Comparison of ENCODE assay signal across 16 cellular contexts in genomic region chr6:170136541-170137175, GRCh38.
DNase-seq lines count a peak whose midpoint lies in the region; ATAC-seq, FAIRE-seq and TF ChIP-seq lines count a peak whose summit lies in the region.
"Had no signal": no experiment of that assay in that cellular context is flagged by ENCODE, and none has a peak within 500 bp of the region (broad histone marks: within the 10 kb centered on the region; RNA-seq: fewer than 3 reads in every experiment).

No MANE protein-coding gene starts in this region.

- H3K4me3 ChIP-seq in esophagus squamous epithelium (peak overlapping the region in 1 of 4 donors; percentile 3), parathyroid adenoma (ENCODE audit: low read depth, low read length) (no peak overlapping the region), upper lobe of right lung (no peak overlapping the region)

- H3K27me3 Mint-ChIP-seq in activated naive CD8-positive, alpha-beta T cell treated with anti-CD3 and anti-CD28 coated beads, Interleukin-2, amount 10 ng/mL, durations not matched to agents 7 days and 5 days = no peaks in the 10 kb centered on the region
- no peaks in the 10 kb centered on the region for H3K27me3 Mint-ChIP-seq in activated naive CD8-positive, alpha-beta T cell treated with anti-CD3 and anti-CD28 coated beads for 36 hours

- peaks cover 5% of the 10 kb centered on the region for H3K9me3 Mint-ChIP-seq in activated naive CD8-positive, alpha-beta T cell treated with anti-CD3 and anti-CD28 coated beads, Interleukin-2, amount 10 ng/mL, durations not matched to agents 7 days and 5 days
- H3K9me3 Mint-ChIP-seq in activated naive CD8-positive, alpha-beta T cell treated with anti-CD3 and anti-CD28 coated beads for 36 hours = no peaks in the 10 kb centered on the region

- 99 to 100% methylated on average over 1 to 17 of the region's 69 CpGs for WGBS in esophagus squamous epithelium, 2 donors

- intact Hi-C loops in esophagus squamous epithelium (cut with DNase I) (no loop called here), upper lobe of right lung (cut with DNase I) (no loop called here)

- H3K4me1 ChIP-seq in esophagus squamous epithelium = peaks cover 0 to 33% (median 11%) of the 10 kb centered on the region in 3 donors
- peaks cover 3% of the 10 kb centered on the region for H3K4me1 ChIP-seq in parathyroid adenoma
- H3K4me1 ChIP-seq in upper lobe of right lung = peaks cover 5% of the 10 kb centered on the region

- peak overlapping the region; percentile 42 for H3K4me2 ChIP-seq in parathyroid adenoma (ENCODE audit: low read length)

- no peak for ATAC-seq in activated naive CD8-positive, alpha-beta T cell treated with anti-CD3 and anti-CD28 coated beads, Interleukin-2, amount 10 ng/mL, durations not matched to agents 7 days and 5 days (ENCODE audit: low read depth)
- ATAC-seq in upper lobe of right lung (no peak), GM18873 (IDR thresholded peaks at IDR 0.05; ENCODE audit: low FRiP score, unreplicated experiment) (no peak)

- H3K36me3 ChIP-seq in esophagus squamous epithelium = no peaks in the 10 kb centered on the region
- no peaks in the 10 kb centered on the region for H3K36me3 ChIP-seq in parathyroid adenoma (ENCODE audit: control insufficient read depth, insufficient read depth, low read length)
- no peaks in the 10 kb centered on the region for H3K36me3 ChIP-seq in upper lobe of right lung

- peak; percentile 26 for DNase-seq in activated naive CD8-positive, alpha-beta T cell treated with anti-CD3 and anti-CD28 coated beads, Interleukin-2, amount 10 ng/mL, durations not matched to agents 7 days and 5 days
- DNase-seq in activated naive CD8-positive, alpha-beta T cell treated with anti-CD3 and anti-CD28 coated beads for 36 hours = no peak
- DNase-seq in esophagus squamous epithelium (lab: John Stamatoyannopoulos, UW) (no peak), upper lobe of right lung (peak; percentile 57), kidney glomerular epithelial cell (lab: John Stamatoyannopoulos, UW) (no peak), GM12892 (ENCODE audit: insufficient read length) (no peak)
- DNase-seq: activated T-cell treated with anti-CD3 and anti-CD28 coated beads, Interleukin-2, amount 50 U/mL, for 1 hour; amygdala; NCI-H2029 treated with DMSO at 0.1 percent for 48 hours; nucleus accumbens; stimulated activated CD4-positive, alpha-beta T cell treated with anti-CD3 and anti-CD28 coated beads, Interleukin-15, amount 100 ng/mL, for 24 hours; T-helper 2 cell had no signal

- H3K79me2 ChIP-seq in parathyroid adenoma = no peaks in the 10 kb centered on the region

- H3K9me3 ChIP-seq in esophagus squamous epithelium (no peaks in the 10 kb centered on the region), parathyroid adenoma (ENCODE audit: control insufficient read depth, low read length) (no peaks in the 10 kb centered on the region), upper lobe of right lung (no peaks in the 10 kb centered on the region)

- no peak for TF ChIP-seq POLR2A in esophagus squamous epithelium (IDR thresholded peaks at IDR 0.05)
- TF ChIP-seq POLR2A in GM12892 (IDR thresholded peaks at IDR 0.05; ENCODE audit: low read depth, low read length) = no peak

- no peak overlapping the region for H3K9ac ChIP-seq in parathyroid adenoma

- no peak overlapping the region for H2AFZ ChIP-seq in parathyroid adenoma

- H3K27ac ChIP-seq in esophagus squamous epithelium = peak overlapping the region; percentile 50 to 79 (median 70)
- peak overlapping the region; percentile 61 for H3K27ac ChIP-seq in parathyroid adenoma
- H3K27ac ChIP-seq in upper lobe of right lung = peak overlapping the region; percentile 68

- FAIRE-seq in GM12892 (lab: Jason Lieb, UNC) = no peak
- FAIRE-seq: urothelium cell line had no signal

- H3K4me1 Mint-ChIP-seq in activated naive CD8-positive, alpha-beta T cell treated with anti-CD3 and anti-CD28 coated beads, Interleukin-2, amount 10 ng/mL, durations not matched to agents 7 days and 5 days = no peaks in the 10 kb centered on the region
- H3K4me1 Mint-ChIP-seq in activated naive CD8-positive, alpha-beta T cell treated with anti-CD3 and anti-CD28 coated beads for 36 hours = no peaks in the 10 kb centered on the region

- TF ChIP-seq CTCF in esophagus squamous epithelium (IDR thresholded peaks at IDR 0.05) = no peak
- no peak for TF ChIP-seq CTCF in parathyroid adenoma (IDR thresholded peaks at IDR 0.05)
- TF ChIP-seq CTCF in upper lobe of right lung (IDR thresholded peaks at IDR 0.05) = no peak

- H3K27me3 ChIP-seq in esophagus squamous epithelium (peaks cover 0 to 23% (median 0%) of the 10 kb centered on the region in 4 donors), parathyroid adenoma (ENCODE audit: control insufficient read depth, insufficient read depth, low read length) (no peaks in the 10 kb centered on the region), upper lobe of right lung (no peaks in the 10 kb centered on the region)

- H3K27ac Mint-ChIP-seq in activated naive CD8-positive, alpha-beta T cell treated with anti-CD3 and anti-CD28 coated beads, Interleukin-2, amount 10 ng/mL, durations not matched to agents 7 days and 5 days = no peak overlapping the region
- no peak overlapping the region for H3K27ac Mint-ChIP-seq in activated naive CD8-positive, alpha-beta T cell treated with anti-CD3 and anti-CD28 coated beads for 36 hours

- no peak overlapping the region for H3K4me3 Mint-ChIP-seq in activated naive CD8-positive, alpha-beta T cell treated with anti-CD3 and anti-CD28 coated beads, Interleukin-2, amount 10 ng/mL, durations not matched to agents 7 days and 5 days
- no peak overlapping the region for H3K4me3 Mint-ChIP-seq in activated naive CD8-positive, alpha-beta T cell treated with anti-CD3 and anti-CD28 coated beads for 36 hours
- H3K4me3 Mint-ChIP-seq: dendritic cell treated with granulocyte-macrophage colony-stimulating factor and Interleukin-4, amounts not matched to agents 40 ng/mL and 50 ng/mL, for 4 days had no signal

- POLR2A ChIA-PET in activated naive CD8-positive, alpha-beta T cell treated with anti-CD3 and anti-CD28 coated beads, Interleukin-2, amount 10 ng/mL, durations not matched to agents 7 days and 5 days (lab: Charles Lee) = no interaction called here

- H3K36me3 Mint-ChIP-seq in activated naive CD8-positive, alpha-beta T cell treated with anti-CD3 and anti-CD28 coated beads, Interleukin-2, amount 10 ng/mL, durations not matched to agents 7 days and 5 days = no peaks in the 10 kb centered on the region
- no peaks in the 10 kb centered on the region for H3K36me3 Mint-ChIP-seq in activated naive CD8-positive, alpha-beta T cell treated with anti-CD3 and anti-CD28 coated beads for 36 hours

Comparison
In these comparisons a context has a peak if more than half of its experiments do, and no peak if none do; other contexts are left out.
1. DNase-seq: peak in activated naive CD8-positive, alpha-beta T cell treated with anti-CD3 and anti-CD28 coated beads, Interleukin-2, amount 10 ng/mL, durations not matched to agents 7 days and 5 days (single experiment) and upper lobe of right lung (single experiment); none in activated naive CD8-positive, alpha-beta T cell treated with anti-CD3 and anti-CD28 coated beads for 36 hours (single experiment), esophagus squamous epithelium (single experiment), kidney glomerular epithelial cell (single experiment) and GM12892 (single experiment).
2. Peak in every context shown above with its lines, with median percentiles within 50 percentile points of each other: H3K27ac ChIP-seq.